10 cellular contexts compared by ENCODE assay signal in genomic region chr16:49158029-49158642, GRCh38.
DNase-seq lines count a peak whose midpoint lies in the region; ATAC-seq lines count a peak whose summit lies in the region.
"Had no signal": no experiment of that assay in that cellular context is flagged by ENCODE, and none has a peak within 500 bp of the region (broad histone marks: within the 10 kb centered on the region; RNA-seq: fewer than 3 reads in every experiment).

No MANE protein-coding gene starts in this region.

- no peaks in the 10 kb centered on the region for H3K27me3 ChIP-seq in CD4-positive, alpha-beta memory T cell (ENCODE audit: insufficient read depth, low read length)
- H3K27me3 ChIP-seq: body of pancreas had no signal

- ATAC-seq in left colon: peak; percentile 73
- ATAC-seq in HG02870 (IDR thresholded peaks at IDR 0.05; ENCODE audit: unreplicated experiment): no peak
- ATAC-seq: body of pancreas had no signal

- no peaks in the 10 kb centered on the region for H3K36me3 Mint-ChIP-seq in activated CD4-positive, alpha-beta memory T cell treated with anti-CD3 and anti-CD28 coated beads, Interleukin-2, amount 10 ng/mL, durations not matched to agents 7 days and 5 days (ENCODE audit: low read depth)
- no peaks in the 10 kb centered on the region for H3K36me3 Mint-ChIP-seq in CD4-positive, alpha-beta memory T cell
- H3K36me3 Mint-ChIP-seq: memory B cell had no signal

- CTCF ChIA-PET in activated CD4-positive, alpha-beta memory T cell treated with anti-CD3 and anti-CD28 coated beads, Interleukin-2, amount 10 ng/mL, durations not matched to agents 7 days and 5 days (lab: Charles Lee): no interaction called here
- CTCF ChIA-PET in CD4-positive, alpha-beta memory T cell (lab: Charles Lee; ENCODE audit: partially characterized antibody): no interaction called here

- no peak overlapping the region for H3K27ac Mint-ChIP-seq in activated CD4-positive, alpha-beta memory T cell treated with anti-CD3 and anti-CD28 coated beads, Interleukin-2, amount 10 ng/mL, durations not matched to agents 7 days and 5 days
- no peak overlapping the region for H3K27ac Mint-ChIP-seq in CD4-positive, alpha-beta memory T cell
- H3K27ac Mint-ChIP-seq: memory B cell had no signal

- no peaks in the 10 kb centered on the region for H3K36me3 ChIP-seq in CD4-positive, alpha-beta memory T cell (ENCODE audit: insufficient read depth, low read length)

- H3K9me3 Mint-ChIP-seq in activated CD4-positive, alpha-beta memory T cell treated with anti-CD3 and anti-CD28 coated beads, Interleukin-2, amount 10 ng/mL, durations not matched to agents 7 days and 5 days: peaks cover 6% of the 10 kb centered on the region
- peaks cover 2 to 19% (median 11%) of the 10 kb centered on the region in 8 donors for H3K9me3 Mint-ChIP-seq in CD4-positive, alpha-beta memory T cell

- H3K4me3 Mint-ChIP-seq in activated CD4-positive, alpha-beta memory T cell treated with anti-CD3 and anti-CD28 coated beads, Interleukin-2, amount 10 ng/mL, durations not matched to agents 7 days and 5 days: no peak overlapping the region
- no peak overlapping the region for H3K4me3 Mint-ChIP-seq in CD4-positive, alpha-beta memory T cell
- H3K4me3 Mint-ChIP-seq: memory B cell had no signal

- H3K9me3 ChIP-seq in CD4-positive, alpha-beta memory T cell (ENCODE audit: control insufficient read depth in 1 of 2, low read length in 2 of 2): no peaks in the 10 kb centered on the region
- H3K9me3 ChIP-seq: body of pancreas had no signal

- no peaks in the 10 kb centered on the region for H3K4me1 Mint-ChIP-seq in activated CD4-positive, alpha-beta memory T cell treated with anti-CD3 and anti-CD28 coated beads, Interleukin-2, amount 10 ng/mL, durations not matched to agents 7 days and 5 days
- H3K4me1 Mint-ChIP-seq in CD4-positive, alpha-beta memory T cell: no peaks in the 10 kb centered on the region
- H3K4me1 Mint-ChIP-seq: memory B cell had no signal

- no peak overlapping the region for H3K27ac ChIP-seq in CD4-positive, alpha-beta memory T cell (ENCODE audit: low read depth, low read length)
- H3K27ac ChIP-seq: body of pancreas had no signal

- no peaks in the 10 kb centered on the region for H3K27me3 Mint-ChIP-seq in activated CD4-positive, alpha-beta memory T cell treated with anti-CD3 and anti-CD28 coated beads, Interleukin-2, amount 10 ng/mL, durations not matched to agents 7 days and 5 days
- H3K27me3 Mint-ChIP-seq in CD4-positive, alpha-beta memory T cell: no peaks in the 10 kb centered on the region
- H3K27me3 Mint-ChIP-seq: memory B cell had no signal

- no peak overlapping the region for H3K4me3 ChIP-seq in CD4-positive, alpha-beta memory T cell (ENCODE audit: low read length in 2 of 2)
- H3K4me3 ChIP-seq: body of pancreas had no signal

- POLR2A ChIA-PET in activated CD4-positive, alpha-beta memory T cell treated with anti-CD3 and anti-CD28 coated beads, Interleukin-2, amount 10 ng/mL, durations not matched to agents 7 days and 5 days (lab: Charles Lee): no interaction called here
- POLR2A ChIA-PET in CD4-positive, alpha-beta memory T cell (lab: Charles Lee; ENCODE audit: partially characterized antibody): no interaction called here

- DNase-seq in EH (ENCODE audit: low read depth) (peak; percentile 24), HT1080 (ENCODE audit: low read depth) (peak; percentile 26), left colon (peak; percentile 24 to 40), Ammon's horn (ENCODE audit: low spot score) (no peak)
- peak; percentile 17 for DNase-seq in activated CD4-positive, alpha-beta memory T cell treated with anti-CD3 and anti-CD28 coated beads, Interleukin-2, amount 10 ng/mL, durations not matched to agents 7 days and 5 days
- DNase-seq in stimulated activated CD4-positive, alpha-beta T cell treated with anti-CD3 and anti-CD28 coated beads, Interleukin-15, amount 100 ng/mL, for 24 hours: no peak
- no peak for DNase-seq in CD4-positive, alpha-beta memory T cell

- no peaks in the 10 kb centered on the region for H3K4me1 ChIP-seq in CD4-positive, alpha-beta memory T cell (ENCODE audit: insufficient read depth, low read length)
- H3K4me1 ChIP-seq: body of pancreas had no signal

- intact Hi-C loops in left colon (cut with DNase I, micrococcal nuclease): no loop called here
- intact Hi-C loops in CD4-positive, alpha-beta memory T cell (cut with micrococcal nuclease): no loop called here

Comparison
In these comparisons a context has a peak if more than half of its experiments do, and no peak if none do; other contexts are left out.
1. DNase-seq: peak in EH (single experiment), HT1080 (single experiment), activated CD4-positive, alpha-beta memory T cell treated with anti-CD3 and anti-CD28 coated beads, Interleukin-2, amount 10 ng/mL, durations not matched to agents 7 days and 5 days (single experiment) and left colon (2 of 2); none in stimulated activated CD4-positive, alpha-beta T cell treated with anti-CD3 and anti-CD28 coated beads, Interleukin-15, amount 100 ng/mL, for 24 hours (single experiment), Ammon's horn (single experiment) and CD4-positive, alpha-beta memory T cell (0 of 5).